ENCODE assay signal across 21 cellular contexts in genomic region chr11:19651654-19652053, GRCh38.
"Had no signal": no experiment of that assay in that cellular context is flagged by ENCODE, and none has a peak within 500 bp of the region (broad histone marks: within the 10 kb centered on the region; RNA-seq: fewer than 3 reads in every experiment).

No MANE protein-coding gene starts in this region.

- ATAC-seq: activated CD8-positive, alpha-beta T cell treated with anti-CD3 and anti-CD28 coated beads, Interleukin-2, amount 10 ng/mL, durations not matched to agents 7 days and 5 days; body of pancreas; left ventricle myocardium superior; natural killer cell treated with Interleukin-12 subunit alpha and Interleukin-12 subunit beta and Interleukin-15 and Interleukin-18, amount 100 ng/mL, for 72 hours had no signal

- H3K36me3 ChIP-seq: stomach, thoracic aorta, upper lobe of right lung had no signal

- H3K27ac Mint-ChIP-seq: activated CD4-positive, alpha-beta T cell treated with anti-CD3 and anti-CD28 coated beads, Interleukin-2, amount 10 ng/mL, durations not matched to agents 24 days and 14 days; activated CD8-positive, alpha-beta T cell treated with anti-CD3 and anti-CD28 coated beads, Interleukin-2, amount 10 ng/mL, durations not matched to agents 7 days and 5 days; activated naive CD8-positive, alpha-beta T cell; memory B cell; natural killer cell treated with Interleukin-12 subunit alpha and Interleukin-12 subunit beta and Interleukin-15 and Interleukin-18, amount 100 ng/mL, for 72 hours had no signal

- DNase-seq: activated CD4-positive, alpha-beta T cell treated with anti-CD3 and anti-CD28 coated beads, Interleukin-2, amount 10 ng/mL, durations not matched to agents 24 days and 14 days; activated CD4-positive, CD25-positive, alpha-beta regulatory T cell; activated CD8-positive, alpha-beta memory T cell treated with anti-CD3 and anti-CD28 coated beads, Interleukin-2, amount 50 U/mL, for 4 hours; activated CD8-positive, alpha-beta T cell treated with anti-CD3 and anti-CD28 coated beads, Interleukin-2, amount 10 ng/mL, durations not matched to agents 7 days and 5 days; activated gamma-delta T cell; activated T-cell treated with anti-CD3 and anti-CD28 coated beads, Interleukin-2, amount 50 U/mL, for 48 hours; amniotic stem cell; body of pancreas; central memory CD4-positive, alpha-beta T cell; cortex of kidney; effector CD4-positive, alpha-beta T cell; kidney glomerular epithelial cell; left ventricle myocardium superior; stimulated activated CD4-positive, alpha-beta T cell treated with anti-CD3 and anti-CD28 coated beads, Interleukin-12 subunit alpha, Interleukin-12 subunit beta, amount 100 ng/mL, for 4 hours; stimulated activated CD4-positive, alpha-beta T cell treated with anti-CD3 and anti-CD28 coated beads, Interleukin-2, amount 100 ng/mL, for 24 hours; stomach; upper lobe of right lung had no signal

- H3K9me3 Mint-ChIP-seq: activated CD4-positive, alpha-beta T cell treated with anti-CD3 and anti-CD28 coated beads, Interleukin-2, amount 10 ng/mL, durations not matched to agents 24 days and 14 days; natural killer cell treated with Interleukin-12 subunit alpha and Interleukin-12 subunit beta and Interleukin-15 and Interleukin-18, amount 100 ng/mL, for 72 hours had no signal

- H3K27me3 Mint-ChIP-seq: activated CD4-positive, alpha-beta T cell treated with anti-CD3 and anti-CD28 coated beads, Interleukin-2, amount 10 ng/mL, durations not matched to agents 24 days and 14 days had no signal

- H3K4me1 ChIP-seq: body of pancreas had no signal

- H3K4me3 Mint-ChIP-seq: activated CD4-positive, alpha-beta T cell treated with anti-CD3 and anti-CD28 coated beads, Interleukin-2, amount 10 ng/mL, durations not matched to agents 24 days and 14 days; activated CD8-positive, alpha-beta T cell treated with anti-CD3 and anti-CD28 coated beads, Interleukin-2, amount 10 ng/mL, durations not matched to agents 7 days and 5 days; activated naive CD8-positive, alpha-beta T cell; memory B cell; natural killer cell treated with Interleukin-12 subunit alpha and Interleukin-12 subunit beta and Interleukin-15 and Interleukin-18, amount 100 ng/mL, for 72 hours had no signal

- H3K36me3 Mint-ChIP-seq: activated naive CD8-positive, alpha-beta T cell; memory B cell; natural killer cell treated with Interleukin-12 subunit alpha and Interleukin-12 subunit beta and Interleukin-15 and Interleukin-18, amount 100 ng/mL, for 72 hours had no signal

- H3K4me1 Mint-ChIP-seq: activated CD4-positive, alpha-beta T cell treated with anti-CD3 and anti-CD28 coated beads, Interleukin-2, amount 10 ng/mL, durations not matched to agents 24 days and 14 days; memory B cell had no signal

- H3K27me3 ChIP-seq: body of pancreas, stomach, upper lobe of right lung had no signal

- H3K27ac ChIP-seq: body of pancreas, stomach, thoracic aorta, upper lobe of right lung had no signal

- H3K9me3 ChIP-seq: body of pancreas, stomach, thoracic aorta, upper lobe of right lung had no signal

- H3K4me3 ChIP-seq: body of pancreas, stomach, thoracic aorta, upper lobe of right lung had no signal
